ENCODE assay signal across 22 cellular contexts in genomic region chr2:138867341-138867740, GRCh38.
A peak's percentile ranks its signal among the peaks of the same experiment; 100 is the strongest.
DNase-seq lines count a peak whose midpoint lies in the region; ATAC-seq and TF ChIP-seq lines count a peak whose summit lies in the region.
"Had no signal": no experiment of that assay in that cellular context is flagged by ENCODE, and none has a peak within 500 bp of the region (broad histone marks: within the 10 kb centered on the region; RNA-seq: fewer than 3 reads in every experiment).

No MANE protein-coding gene starts in this region.

- H3K27me3 ChIP-seq in A673 (replicated peaks; ENCODE audit: insufficient read depth, low read depth, low read length, poor library complexity) = no peaks in the 10 kb centered on the region
- H3K27me3 ChIP-seq: BE2C; BLaER1 treated with 17β-estradiol and CSF1 and Interleukin-3, amounts not matched to agents 10 nM and 100 nM had no signal

- H3K9me3 ChIP-seq in A673 (ENCODE audit: low read depth, low read length, poor library complexity, severe bottlenecking) = no peaks in the 10 kb centered on the region
- H3K9me3 ChIP-seq: BE2C; BLaER1 treated with 17β-estradiol and CSF1 and Interleukin-3, amounts not matched to agents 10 nM and 100 nM had no signal

- intact Hi-C loops in A673 (cut with micrococcal nuclease; ENCODE audit: unreplicated experiment) = no loop called here

- H3K4me1 ChIP-seq in A673 (ENCODE audit: insufficient read depth, low read length, poor library complexity, severe bottlenecking) = peaks cover 16% of the 10 kb centered on the region
- H3K4me1 ChIP-seq: BE2C; BLaER1 treated with 17β-estradiol and CSF1 and Interleukin-3, amounts not matched to agents 10 nM and 100 nM had no signal

- no peak overlapping the region for H3K4me3 ChIP-seq in A673 (ENCODE audit: low read depth, low read length, poor library complexity, severe bottlenecking)
- H3K4me3 ChIP-seq: BLaER1 treated with 17β-estradiol and CSF1 and Interleukin-3, amounts not matched to agents 10 nM and 100 nM; GM23248 had no signal

- no peak for ATAC-seq in HG02610 (IDR thresholded peaks at IDR 0.05; ENCODE audit: unreplicated experiment)

- H3K36me3 ChIP-seq in A673 (ENCODE audit: insufficient read depth, low read length, poor library complexity, severe bottlenecking) = no peaks in the 10 kb centered on the region
- H3K36me3 ChIP-seq: BE2C; BLaER1 treated with 17β-estradiol and CSF1 and Interleukin-3, amounts not matched to agents 10 nM and 100 nM had no signal

- BruUV-seq in A673 (replicated peaks; lab: Mats Ljungman, UMichigan) = no TSS peak

- CTCF ChIA-PET in A673 (lab: Charles Lee) = no interaction called here

- POLR2A ChIA-PET in A673 (lab: Charles Lee; ENCODE audit: low non-redundant PET) = no interaction called here

- peak; percentile 56 for DNase-seq in NCI-H2171 treated with DMSO at 0.1 percent for 48 hours (lab: John Stamatoyannopoulos, UW)
- DNase-seq in NCI-H2171 (lab: John Stamatoyannopoulos, UW) = no peak
- DNase-seq in A673 (ENCODE audit: low spot score) = peak; percentile 56
- DNase-seq in NCI-H82 (lab: John Stamatoyannopoulos, UW) = peak; percentile 81
- DNase-seq in SK-N-DZ (ENCODE audit: low spot score) = peak; percentile 15
- no peak for DNase-seq in COLO829 (ENCODE audit: low spot score)
- no peak for DNase-seq in activated effector memory CD4-positive, alpha-beta T cell treated with Interleukin-2 at 50 U/mL for 16 hours
- DNase-seq: ACHN; AML-193; BE2C; Calu3; CD4-positive, alpha-beta T cell; CD8-positive, alpha-beta memory T cell; COR-L47; DMS153; DND-41; GM23248; H7; HCEC 1CT had no signal

- TF ChIP-seq CTCF in A673 (conservative IDR thresholded peaks at IDR 0.05; ENCODE audit: low read depth, low read length) = no peak

- no peak overlapping the region for H3K27ac ChIP-seq in A673 (ENCODE audit: low read depth, low read length, poor library complexity, severe bottlenecking)
- H3K27ac ChIP-seq: 22Rv1; BLaER1 treated with 17β-estradiol and CSF1 and Interleukin-3, amounts not matched to agents 10 nM and 100 nM; GM23248 had no signal

Comparison
In these comparisons a context has a peak if more than half of its experiments do, and no peak if none do; other contexts are left out.
1. DNase-seq: peak in NCI-H2171 treated with DMSO at 0.1 percent for 48 hours (single experiment), A673 (single experiment), NCI-H82 (single experiment) and SK-N-DZ (single experiment); none in NCI-H2171 (single experiment), COLO829 (single experiment) and activated effector memory CD4-positive, alpha-beta T cell treated with Interleukin-2 at 50 U/mL for 16 hours (single experiment).